8 cellular contexts compared by ENCODE assay signal in genomic region chr9:3181049-3181953, GRCh38.
DNase-seq lines count a peak whose midpoint lies in the region; ATAC-seq, FAIRE-seq and TF ChIP-seq lines count a peak whose summit lies in the region.

No MANE protein-coding gene starts in this region.

- TF ChIP-seq POLR2A in breast epithelium (IDR thresholded peaks at IDR 0.05), result no peak

- H3K36me3 ChIP-seq in NT2/D1 (ENCODE audit: insufficient read depth, insufficient read length, low read length) (no peaks in the 10 kb centered on the region), breast epithelium (no peaks in the 10 kb centered on the region), left lung (no peaks in the 10 kb centered on the region)

- H3K27ac ChIP-seq in breast epithelium (no peak overlapping the region), left lung (no peak overlapping the region)

- FAIRE-seq in HTR-8/SVneo (lab: Jason Lieb, UNC), result no peak

- intact Hi-C loops in breast epithelium (cut with DNase I; ENCODE audit: low total_unique reads), result no loop called here
- intact Hi-C loops in left lung (cut with DNase I), result no loop called here

- H3K4me1 ChIP-seq in NT2/D1 (ENCODE audit: insufficient read depth, insufficient read length) (no peaks in the 10 kb centered on the region), breast epithelium (no peaks in the 10 kb centered on the region), left lung (peaks cover 0 to 12% of the 10 kb centered on the region in 2 donors)

- H3K4me3 ChIP-seq in NT2/D1 (ENCODE audit: insufficient read length, low read depth) (peak overlapping the region; percentile 54), breast epithelium (peak overlapping the region; percentile 1 to 60 (median 38)), left lung (no peak overlapping the region)

- peak; percentile 90 for ATAC-seq in left lung

- H3K27me3 ChIP-seq in NT2/D1 (ENCODE audit: insufficient read depth, insufficient read length) (peaks cover 44% of the 10 kb centered on the region), breast epithelium (peaks cover 0 to 21% of the 10 kb centered on the region in 2 donors), left lung (peaks cover 17 to 40% of the 10 kb centered on the region in 2 donors)

- TF ChIP-seq CTCF in breast epithelium (IDR thresholded peaks at IDR 0.05), result peak in 1 of 3 donors; percentile 45
- TF ChIP-seq CTCF in left lung (IDR thresholded peaks at IDR 0.05), result no peak

- H3K9me3 ChIP-seq in NT2/D1 (ENCODE audit: insufficient read depth, low read length) (no peaks in the 10 kb centered on the region), breast epithelium (no peaks in the 10 kb centered on the region), left lung (no peaks in the 10 kb centered on the region)

- H3K9ac ChIP-seq in NT2/D1 (ENCODE audit: insufficient read length, low read depth), result peak overlapping the region; percentile 79

- DNase-seq in activated CD4-positive, alpha-beta T cell treated with anti-CD3 and anti-CD28 coated beads for 24 hours (ENCODE audit: low read depth in 2 of 2), result peak; percentile 7 to 20
- no peak for DNase-seq in activated CD4-positive, alpha-beta T cell treated with anti-CD3 and anti-CD28 coated beads for 1 hour
- DNase-seq in HTR-8/SVneo (ENCODE audit: insufficient read length, low spot score) (peak; percentile 44), NT2/D1 (ENCODE audit: low read depth, low spot score) (peak; percentile 55), breast epithelium (ENCODE audit: low spot score in 2 of 2) (peak in 1 of 2 donors; percentile 24), left lung (peak; percentile 36 to 73), GDM1 (lab: John Stamatoyannopoulos, UW) (no peak)
- peak; percentile 10 to 34 for DNase-seq in stimulated activated CD8-positive, alpha-beta memory T cell treated with anti-CD3 and anti-CD28 coated beads, Interleukin-7, amount 100 ng/mL, for 48 hours (ENCODE audit: extremely low read depth in 1 of 2, low read depth in 1 of 2)

Comparison
In these comparisons a context has a peak if more than half of its experiments do, and no peak if none do; other contexts are left out.
1. DNase-seq: peak in activated CD4-positive, alpha-beta T cell treated with anti-CD3 and anti-CD28 coated beads for 24 hours (2 of 2), HTR-8/SVneo (single experiment), NT2/D1 (single experiment), left lung (2 of 2) and stimulated activated CD8-positive, alpha-beta memory T cell treated with anti-CD3 and anti-CD28 coated beads, Interleukin-7, amount 100 ng/mL, for 48 hours (2 of 2); none in activated CD4-positive, alpha-beta T cell treated with anti-CD3 and anti-CD28 coated beads for 1 hour (single experiment) and GDM1 (single experiment).
2. H3K4me3 ChIP-seq: peak in NT2/D1 (single experiment) and breast epithelium (3 of 3); none in left lung (0 of 2).